18 cellular contexts compared by ENCODE assay signal in genomic region chr14:100530270-100531072, GRCh38. TPM values are rescaled to one million over a fixed set of nuclear protein-coding genes. Genes with fewer than 3 reads are reported as not detected.
A peak's percentile ranks its signal among the peaks of the same experiment; 100 is the strongest.
DNase-seq lines count a peak whose midpoint lies in the region; ATAC-seq and TF ChIP-seq lines count a peak whose summit lies in the region.
"Had no signal": no experiment of that assay in that cellular context is flagged by ENCODE, and none has a peak within 500 bp of the region (broad histone marks: within the 10 kb centered on the region; RNA-seq: fewer than 3 reads in every experiment).

No MANE protein-coding gene starts in this region.

- no peak overlapping the region for H3K4me3 Mint-ChIP-seq in activated CD4-positive, alpha-beta memory T cell treated with anti-CD3 and anti-CD28 coated beads for 36 hours
- H3K4me3 Mint-ChIP-seq in activated CD4-positive, alpha-beta memory T cell treated with anti-CD3 and anti-CD28 coated beads, Interleukin-2, amount 10 ng/mL, durations not matched to agents 7 days and 5 days: no peak overlapping the region
- H3K4me3 Mint-ChIP-seq in chondrocyte (ENCODE audit: unreplicated experiment) (no peak overlapping the region), osteocyte (ENCODE audit: unreplicated experiment) (no peak overlapping the region)
- no peak overlapping the region for H3K4me3 Mint-ChIP-seq in activated naive CD8-positive, alpha-beta T cell treated with anti-CD3 and anti-CD28 coated beads for 36 hours
- H3K4me3 Mint-ChIP-seq: CD14-positive monocyte had no signal

- ATAC-seq in GM18498 (IDR thresholded peaks at IDR 0.05; ENCODE audit: unreplicated experiment): no peak
- no peak for ATAC-seq in HG03457 (IDR thresholded peaks at IDR 0.05; ENCODE audit: unreplicated experiment)
- ATAC-seq: HCT116, PC-3 had no signal

- TF ChIP-seq CTCF in chondrocyte (IDR thresholded peaks at IDR 0.05) (no peak), osteocyte (IDR thresholded peaks at IDR 0.05) (no peak)

- no peaks in the 10 kb centered on the region for H3K36me3 Mint-ChIP-seq in activated CD4-positive, alpha-beta memory T cell treated with anti-CD3 and anti-CD28 coated beads for 36 hours
- H3K36me3 Mint-ChIP-seq in activated CD4-positive, alpha-beta memory T cell treated with anti-CD3 and anti-CD28 coated beads, Interleukin-2, amount 10 ng/mL, durations not matched to agents 7 days and 5 days (ENCODE audit: low read depth): no peaks in the 10 kb centered on the region
- H3K36me3 Mint-ChIP-seq in chondrocyte (ENCODE audit: low read depth): peaks cover 2% of the 10 kb centered on the region
- H3K36me3 Mint-ChIP-seq in osteocyte (ENCODE audit: unreplicated experiment): peaks cover 3% of the 10 kb centered on the region
- no peaks in the 10 kb centered on the region for H3K36me3 Mint-ChIP-seq in activated naive CD8-positive, alpha-beta T cell treated with anti-CD3 and anti-CD28 coated beads for 36 hours

- H3K27me3 Mint-ChIP-seq in activated CD4-positive, alpha-beta memory T cell treated with anti-CD3 and anti-CD28 coated beads for 36 hours: no peaks in the 10 kb centered on the region
- H3K27me3 Mint-ChIP-seq in activated CD4-positive, alpha-beta memory T cell treated with anti-CD3 and anti-CD28 coated beads, Interleukin-2, amount 10 ng/mL, durations not matched to agents 7 days and 5 days: no peaks in the 10 kb centered on the region
- H3K27me3 Mint-ChIP-seq in chondrocyte (ENCODE audit: low read depth) (no peaks in the 10 kb centered on the region), osteocyte (ENCODE audit: unreplicated experiment) (no peaks in the 10 kb centered on the region)
- H3K27me3 Mint-ChIP-seq in activated naive CD8-positive, alpha-beta T cell treated with anti-CD3 and anti-CD28 coated beads for 36 hours: no peaks in the 10 kb centered on the region

- H3K4me1 Mint-ChIP-seq in activated CD4-positive, alpha-beta memory T cell treated with anti-CD3 and anti-CD28 coated beads for 36 hours (ENCODE audit: low read depth): peaks cover 3% of the 10 kb centered on the region
- H3K4me1 Mint-ChIP-seq in activated CD4-positive, alpha-beta memory T cell treated with anti-CD3 and anti-CD28 coated beads, Interleukin-2, amount 10 ng/mL, durations not matched to agents 7 days and 5 days: peaks cover 4% of the 10 kb centered on the region
- H3K4me1 Mint-ChIP-seq in chondrocyte (ENCODE audit: low read depth): peaks cover 21% of the 10 kb centered on the region
- H3K4me1 Mint-ChIP-seq in osteocyte (ENCODE audit: unreplicated experiment): peaks cover 9% of the 10 kb centered on the region
- H3K4me1 Mint-ChIP-seq in activated naive CD8-positive, alpha-beta T cell treated with anti-CD3 and anti-CD28 coated beads for 36 hours: no peaks in the 10 kb centered on the region

- no peaks in the 10 kb centered on the region for H3K9me3 Mint-ChIP-seq in activated CD4-positive, alpha-beta memory T cell treated with anti-CD3 and anti-CD28 coated beads for 36 hours
- H3K9me3 Mint-ChIP-seq in activated CD4-positive, alpha-beta memory T cell treated with anti-CD3 and anti-CD28 coated beads, Interleukin-2, amount 10 ng/mL, durations not matched to agents 7 days and 5 days: no peaks in the 10 kb centered on the region
- no peaks in the 10 kb centered on the region for H3K9me3 Mint-ChIP-seq in chondrocyte (ENCODE audit: low read depth)
- no peaks in the 10 kb centered on the region for H3K9me3 Mint-ChIP-seq in osteocyte (ENCODE audit: unreplicated experiment)
- H3K9me3 Mint-ChIP-seq in activated naive CD8-positive, alpha-beta T cell treated with anti-CD3 and anti-CD28 coated beads for 36 hours: no peaks in the 10 kb centered on the region

- POLR2A ChIA-PET in activated CD4-positive, alpha-beta memory T cell treated with anti-CD3 and anti-CD28 coated beads for 36 hours (lab: Charles Lee): no interaction called here
- POLR2A ChIA-PET in activated CD4-positive, alpha-beta memory T cell treated with anti-CD3 and anti-CD28 coated beads, Interleukin-2, amount 10 ng/mL, durations not matched to agents 7 days and 5 days (lab: Charles Lee): interaction anchor here (0.6 kb wide), 1 partner anchor 48 kb away, joined by 3 read pairs; no protein-coding TSS in a partner anchor

- DNase-seq in activated CD4-positive, alpha-beta memory T cell treated with anti-CD3 and anti-CD28 coated beads for 36 hours: peak; percentile 2
- DNase-seq in activated CD4-positive, alpha-beta memory T cell treated with anti-CD3 and anti-CD28 coated beads, Interleukin-2, amount 10 ng/mL, durations not matched to agents 7 days and 5 days: no peak
- DNase-seq in D341Med (ENCODE audit: low spot score) (peak; percentile 20), chondrocyte (ENCODE audit: low spot score) (peak; percentile 73), osteocyte (ENCODE audit: extremely low spot score, unreplicated experiment) (peak; percentile 81)
- DNase-seq in activated naive CD8-positive, alpha-beta T cell treated with anti-CD3 and anti-CD28 coated beads for 36 hours: no peak
- DNase-seq: activated CD4-positive, alpha-beta T cell treated with anti-CD3 and anti-CD28 coated beads, Interleukin-2, amount 50 U/mL, for 4 hours; cortex of kidney; foreskin fibroblast; NCI-H1092 treated with DMSO at 0.1 percent for 48 hours; NCI-H69; PC-3; SK-N-SH; small intestine had no signal

- CTCF ChIA-PET in activated CD4-positive, alpha-beta memory T cell treated with anti-CD3 and anti-CD28 coated beads for 36 hours (lab: Charles Lee): no interaction called here
- CTCF ChIA-PET in activated CD4-positive, alpha-beta memory T cell treated with anti-CD3 and anti-CD28 coated beads, Interleukin-2, amount 10 ng/mL, durations not matched to agents 7 days and 5 days (lab: Charles Lee): no interaction called here

- intact Hi-C loops in activated CD4-positive, alpha-beta memory T cell treated with anti-CD3 and anti-CD28 coated beads for 36 hours (cut with micrococcal nuclease): no loop called here

- H3K27ac Mint-ChIP-seq in activated CD4-positive, alpha-beta memory T cell treated with anti-CD3 and anti-CD28 coated beads for 36 hours: no peak overlapping the region
- no peak overlapping the region for H3K27ac Mint-ChIP-seq in activated CD4-positive, alpha-beta memory T cell treated with anti-CD3 and anti-CD28 coated beads, Interleukin-2, amount 10 ng/mL, durations not matched to agents 7 days and 5 days
- H3K27ac Mint-ChIP-seq in chondrocyte (ENCODE audit: unreplicated experiment) (no peak overlapping the region), osteocyte (ENCODE audit: unreplicated experiment) (no peak overlapping the region)
- no peak overlapping the region for H3K27ac Mint-ChIP-seq in activated naive CD8-positive, alpha-beta T cell treated with anti-CD3 and anti-CD28 coated beads for 36 hours
- H3K27ac Mint-ChIP-seq: CD14-positive monocyte had no signal

RNA-seq across cellular contexts. Expression of gene BEGAIN, which starts 56.7 kb away (rescaled TPM):
- total RNA-seq in activated CD4-positive, alpha-beta memory T cell treated with anti-CD3 and anti-CD28 coated beads for 36 hours: 1 to 10 TPM; 3.3 to 3.4 TPM
- total RNA-seq in activated CD4-positive, alpha-beta memory T cell treated with anti-CD3 and anti-CD28 coated beads, Interleukin-2, amount 10 ng/mL, durations not matched to agents 7 days and 5 days: 1 to 10 TPM; 2.7 to 3.1 TPM
- total RNA-seq in chondrocyte: 5.1 to 6.5 TPM (median 6.5 TPM) in 3 replicates
- total RNA-seq in osteocyte: 7.0 and 8.5 TPM in 2 replicates
- total RNA-seq in activated naive CD8-positive, alpha-beta T cell treated with anti-CD3 and anti-CD28 coated beads for 36 hours: 1 to 10 TPM; 5.9 to 6.6 TPM

Comparison
In these comparisons a context has a peak if more than half of its experiments do, and no peak if none do; other contexts are left out.
1. DNase-seq: peak in activated CD4-positive, alpha-beta memory T cell treated with anti-CD3 and anti-CD28 coated beads for 36 hours (single experiment), D341Med (single experiment), chondrocyte (single experiment) and osteocyte (single experiment); none in activated CD4-positive, alpha-beta memory T cell treated with anti-CD3 and anti-CD28 coated beads, Interleukin-2, amount 10 ng/mL, durations not matched to agents 7 days and 5 days (single experiment) and activated naive CD8-positive, alpha-beta T cell treated with anti-CD3 and anti-CD28 coated beads for 36 hours (single experiment).